Comparison of ENCODE assay signal across 16 cellular contexts in genomic region chr7:36310897-36311296, GRCh38.
A peak's percentile ranks its signal among the peaks of the same experiment; 100 is the strongest.
DNase-seq lines count a peak whose midpoint lies in the region; ATAC-seq and TF ChIP-seq lines count a peak whose summit lies in the region.
"Had no signal": no experiment of that assay in that cellular context is flagged by ENCODE, and none has a peak within 500 bp of the region (broad histone marks: within the 10 kb centered on the region; RNA-seq: fewer than 3 reads in every experiment).

No MANE protein-coding gene starts in this region.

- no peaks in the 10 kb centered on the region for H3K23me2 ChIP-seq in H9 (ENCODE audit: insufficient read length, low read depth, low read length, poor library complexity, severe bottlenecking)

- H4K20me1 ChIP-seq in H9 (ENCODE audit: control insufficient read depth, insufficient read depth, insufficient read length) (no peaks in the 10 kb centered on the region), Karpas-422 (ENCODE audit: insufficient read depth, low read depth, low read length) (no peaks in the 10 kb centered on the region)

- TF ChIP-seq CTCF in H9 (conservative IDR thresholded peaks at IDR 0.05): no peak
- TF ChIP-seq CTCF in osteocyte (IDR thresholded peaks at IDR 0.05): no peak
- no peak for TF ChIP-seq CTCF in suprapubic skin (IDR thresholded peaks at IDR 0.05)
- no peak for TF ChIP-seq CTCF in left lung (IDR thresholded peaks at IDR 0.05)

- H3K36me3 Mint-ChIP-seq in H9 (ENCODE audit: insufficient read depth in 1 of 3, low read depth in 3 of 3) (no peaks in the 10 kb centered on the region), osteocyte (ENCODE audit: unreplicated experiment) (no peaks in the 10 kb centered on the region)

- H2BK12ac ChIP-seq in H9 (ENCODE audit: insufficient read length, low read depth, low read length): no peak overlapping the region

- no peak overlapping the region for H3K23ac ChIP-seq in H9 (ENCODE audit: insufficient read length, low read depth, low read length)

- H2BK5ac ChIP-seq in H9 (ENCODE audit: insufficient read length, low read length): no peak overlapping the region

- no peak overlapping the region for H3K27ac ChIP-seq in H9 (ENCODE audit: insufficient read length, low read depth, low read length)
- no peak overlapping the region for H3K27ac ChIP-seq in suprapubic skin
- H3K27ac ChIP-seq in Karpas-422 (ENCODE audit: low read length): no peak overlapping the region
- H3K27ac ChIP-seq in left lung: no peak overlapping the region

- H3K4me1 Mint-ChIP-seq in H9 (peaks cover 20 to 24% of the 10 kb centered on the region in 2 experiments), osteocyte (ENCODE audit: unreplicated experiment) (peaks cover 13% of the 10 kb centered on the region)
- H3K4me1 Mint-ChIP-seq: B cell had no signal

- no peak overlapping the region for H4K8ac ChIP-seq in H9 (replicated peaks; ENCODE audit: insufficient read length, low read depth, low read length)

- H3K4me2 ChIP-seq in H9 (ENCODE audit: insufficient read depth, insufficient read length, low read length) (no peak overlapping the region), Karpas-422 (ENCODE audit: low read depth, low read length, poor library complexity, severe bottlenecking) (no peak overlapping the region)

- H3K56ac ChIP-seq in H9 (ENCODE audit: insufficient read length, low read depth, low read length): no peak overlapping the region

- no peak overlapping the region for H2BK15ac ChIP-seq in H9 (ENCODE audit: low read depth, low read length)

- H2AFZ ChIP-seq in H9 (ENCODE audit: low read length) (no peak overlapping the region), Karpas-422 (ENCODE audit: low read length) (no peak overlapping the region)

- H2BK20ac ChIP-seq in H9 (ENCODE audit: low read depth, low read length, poor library complexity, severe bottlenecking): no peak overlapping the region

- H3K79me1 ChIP-seq in H9 (ENCODE audit: insufficient read depth, low read depth, low read length, poor library complexity, severe bottlenecking): no peaks in the 10 kb centered on the region

- H3K36me3 ChIP-seq in suprapubic skin (no peaks in the 10 kb centered on the region), Karpas-422 (ENCODE audit: insufficient read depth, low read length) (no peaks in the 10 kb centered on the region), left lung (no peaks in the 10 kb centered on the region)

- H3K9me2 ChIP-seq in Karpas-422 (replicated peaks; ENCODE audit: insufficient read depth, low read length): no peaks in the 10 kb centered on the region

- intact Hi-C loops in left lung (cut with DNase I): no loop called here

- H2BK120ac ChIP-seq in H9 (ENCODE audit: low read depth, low read length, poor library complexity, severe bottlenecking): no peak overlapping the region

- H3K4me3 Mint-ChIP-seq in H9 (no peak overlapping the region), osteocyte (ENCODE audit: unreplicated experiment) (no peak overlapping the region)
- H3K4me3 Mint-ChIP-seq: B cell; CD4-positive, alpha-beta T cell; HFFc6 had no signal

- H3K79me2 ChIP-seq in H9 (ENCODE audit: insufficient read depth, low read length) (no peaks in the 10 kb centered on the region), Karpas-422 (ENCODE audit: low read length) (no peaks in the 10 kb centered on the region)

- H2AK5ac ChIP-seq in H9 (ENCODE audit: insufficient read length, low read length): no peak overlapping the region

- no peak for ATAC-seq in GM18505 (IDR thresholded peaks at IDR 0.05; ENCODE audit: unreplicated experiment)
- no peak for ATAC-seq in left lung
- ATAC-seq: HepG2 had no signal

- no peaks in the 10 kb centered on the region; the same call in 1 of the 2 replicates for H3K4me1 ChIP-seq in H9 (ENCODE audit: insufficient read depth, low read length)
- H3K4me1 ChIP-seq in suprapubic skin: no peaks in the 10 kb centered on the region
- peaks cover 5% of the 10 kb centered on the region; the same call in 1 of the 2 replicates for H3K4me1 ChIP-seq in Karpas-422 (ENCODE audit: low read length)
- H3K4me1 ChIP-seq in left lung: peaks cover 4 to 5% of the 10 kb centered on the region in 2 donors

- H3K9me3 ChIP-seq in H9 (ENCODE audit: control insufficient read depth, low read depth, low read length) (no peaks in the 10 kb centered on the region), suprapubic skin (no peaks in the 10 kb centered on the region), Karpas-422 (ENCODE audit: low read length) (no peaks in the 10 kb centered on the region), left lung (no peaks in the 10 kb centered on the region)

- H3K27me3 Mint-ChIP-seq in H9 (ENCODE audit: low read depth): peaks cover 1% of the 10 kb centered on the region
- peaks cover 25% of the 10 kb centered on the region for H3K27me3 Mint-ChIP-seq in osteocyte (ENCODE audit: unreplicated experiment)
- H3K27me3 Mint-ChIP-seq: CD4-positive, alpha-beta T cell had no signal

- H3K27me3 ChIP-seq in H9 (ENCODE audit: insufficient read depth, low read length): no peaks in the 10 kb centered on the region; the same call in 1 of the 2 replicates
- no peaks in the 10 kb centered on the region for H3K27me3 ChIP-seq in suprapubic skin
- H3K27me3 ChIP-seq in Karpas-422 (ENCODE audit: low read length): no peaks in the 10 kb centered on the region
- H3K27me3 ChIP-seq in left lung: no peaks in the 10 kb centered on the region

- DNase-seq in H9 (no peak), islet precursor cell (peak; percentile 31), osteocyte (ENCODE audit: extremely low spot score, unreplicated experiment) (peak; percentile 78), suprapubic skin (ENCODE audit: low spot score in 2 of 2) (peak; percentile 40 to 73), Karpas-422 (no peak), left lung (no peak)
- DNase-seq: ACHN; C1 segment of cervical spinal cord; Calu3; CD4-positive, alpha-beta T cell; DMS 273 treated with DMSO at 0.1 percent for 48 hours; HCEC 1CT; HFFc6 had no signal

- H3K27ac Mint-ChIP-seq in H9: peak overlapping the region in 2 of 3 experiments; percentile 63 to 86; a peak in 3 of 7 replicates
- H3K27ac Mint-ChIP-seq in osteocyte (ENCODE audit: unreplicated experiment): no peak overlapping the region
- H3K27ac Mint-ChIP-seq: B cell; CD4-positive, alpha-beta T cell; HFFc6 had no signal

- no CpG with 5 or more reads among the region's 8 CpGs for WGBS in H9 (ENCODE audit: extremely low coverage, insufficient read length, low lambda C conversion rate)
- WGBS in suprapubic skin: 95% methylated on average over 8 of the region's 8 CpGs

- H3K9me3 Mint-ChIP-seq in H9: no peaks in the 10 kb centered on the region
- H3K9me3 Mint-ChIP-seq in osteocyte (ENCODE audit: unreplicated experiment): no peaks in the 10 kb centered on the region
- H3K9me3 Mint-ChIP-seq: CD4-positive, alpha-beta T cell; HFFc6 had no signal

- no peak overlapping the region for H3T11ph ChIP-seq in H9 (ENCODE audit: low read length)

- no peak overlapping the region for H3K14ac ChIP-seq in H9 (ENCODE audit: insufficient read depth, low read length)

- H3K9ac ChIP-seq in H9 (ENCODE audit: extremely low read depth, insufficient read length, low read length): no peak overlapping the region
- no peak overlapping the region for H3K9ac ChIP-seq in Karpas-422 (ENCODE audit: low read length)

- H3K18ac ChIP-seq in H9 (ENCODE audit: insufficient read length, low read depth, low read length): no peak overlapping the region

- TF ChIP-seq POLR2A in suprapubic skin (IDR thresholded peaks at IDR 0.05): no peak
- TF ChIP-seq POLR2A in GM18505 (IDR thresholded peaks at IDR 0.05; ENCODE audit: borderline replicate concordance, extremely low read depth, insufficient read depth, insufficient read length): no peak

- TF ChIP-seq EP300 in suprapubic skin (IDR thresholded peaks at IDR 0.05): no peak

- H4K91ac ChIP-seq in H9 (ENCODE audit: insufficient read length, low read depth, low read length): no peak overlapping the region

- H3K4ac ChIP-seq in H9 (ENCODE audit: low read depth, low read length): no peak overlapping the region

- H4K5ac ChIP-seq in H9 (ENCODE audit: insufficient read length, low read depth, low read length): no peak overlapping the region

- H3K4me3 ChIP-seq in suprapubic skin: no peak overlapping the region
- no peak overlapping the region for H3K4me3 ChIP-seq in Karpas-422 (ENCODE audit: low read length)
- no peak overlapping the region for H3K4me3 ChIP-seq in left lung

Comparison
In these comparisons a context has a peak if more than half of its experiments do, and no peak if none do; other contexts are left out.
1. DNase-seq: peak in islet precursor cell (single experiment), osteocyte (single experiment) and suprapubic skin (2 of 2); none in H9 (single experiment), Karpas-422 (single experiment) and left lung (0 of 2).